Comparison of ENCODE assay signal across 2 cellular contexts in the genomic region with DNA sequence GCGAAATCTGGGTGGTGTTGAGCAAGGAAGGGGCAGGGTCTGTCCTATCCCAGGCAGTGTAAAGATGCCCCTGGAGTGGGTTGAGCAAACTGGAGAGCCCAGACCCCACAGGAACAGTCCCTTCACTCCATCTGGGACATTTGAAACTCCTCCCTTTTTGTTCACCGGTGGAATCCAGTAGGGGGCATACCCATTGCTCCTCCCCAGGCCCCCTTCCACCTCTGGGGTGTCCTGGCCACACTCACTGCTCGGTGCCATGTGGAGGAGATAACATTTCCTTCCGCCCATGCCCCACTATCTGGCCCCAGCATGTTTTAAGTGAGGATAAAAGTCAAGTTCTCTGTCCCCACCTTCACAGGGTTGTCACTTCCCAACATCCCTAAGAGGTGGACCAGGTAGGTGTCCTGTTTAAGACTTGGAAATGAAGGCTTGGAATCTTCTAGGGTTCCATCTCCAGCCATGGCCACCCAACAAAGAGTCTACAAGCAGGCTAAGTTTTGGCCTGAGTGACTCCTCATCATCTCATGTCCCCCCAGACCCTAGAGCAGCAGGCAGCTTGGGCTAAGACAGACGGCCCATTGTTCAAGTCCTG.
TF ChIP-seq lines count a peak whose summit lies in the region.

No MANE protein-coding gene starts in this region.

TF ChIP-seq in A549, 52 proteins besides CTCF, POLR2A, EP300 and RAD21 (continued from another document):
- TF ChIP-seq, protein P1, sequence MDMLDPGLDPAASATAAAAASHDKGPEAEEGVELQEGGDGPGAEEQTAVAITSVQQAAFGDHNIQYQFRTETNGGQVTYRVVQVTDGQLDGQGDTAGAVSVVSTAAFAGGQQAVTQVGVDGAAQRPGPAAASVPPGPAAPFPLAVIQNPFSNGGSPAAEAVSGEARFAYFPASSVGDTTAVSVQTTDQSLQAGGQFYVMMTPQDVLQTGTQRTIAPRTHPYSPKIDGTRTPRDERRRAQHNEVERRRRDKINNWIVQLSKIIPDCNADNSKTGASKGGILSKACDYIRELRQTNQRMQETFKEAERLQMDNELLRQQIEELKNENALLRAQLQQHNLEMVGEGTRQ (IDR thresholded peaks at IDR 0.05): no peak
- TF ChIP-seq POLR2AphosphoS2 (conservative IDR thresholded peaks at IDR 0.05; ENCODE audit: low read length): no peak
- TF ChIP-seq ESRRA (IDR thresholded peaks at IDR 0.05; ENCODE audit: borderline replicate concordance, low read length): no peak
TF ChIP-seq in A549: peak in this region for 1.

TF ChIP-seq in WTC11, 78 proteins besides CTCF, POLR2A, EP300 and RAD21 (continued from another document):
- TF ChIP-seq ATF1 (CRISPR knock-in tag; IDR thresholded peaks at IDR 0.05): no peak
- TF ChIP-seq, protein P2, sequence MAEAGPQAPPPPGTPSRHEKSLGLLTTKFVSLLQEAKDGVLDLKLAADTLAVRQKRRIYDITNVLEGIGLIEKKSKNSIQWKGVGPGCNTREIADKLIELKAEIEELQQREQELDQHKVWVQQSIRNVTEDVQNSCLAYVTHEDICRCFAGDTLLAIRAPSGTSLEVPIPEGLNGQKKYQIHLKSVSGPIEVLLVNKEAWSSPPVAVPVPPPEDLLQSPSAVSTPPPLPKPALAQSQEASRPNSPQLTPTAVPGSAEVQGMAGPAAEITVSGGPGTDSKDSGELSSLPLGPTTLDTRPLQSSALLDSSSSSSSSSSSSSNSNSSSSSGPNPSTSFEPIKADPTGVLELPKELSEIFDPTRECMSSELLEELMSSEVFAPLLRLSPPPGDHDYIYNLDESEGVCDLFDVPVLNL (CRISPR knock-in tag; IDR thresholded peaks at IDR 0.05; ENCODE audit: borderline replicate concordance, low read depth): no peak
- TF ChIP-seq, protein P3, sequence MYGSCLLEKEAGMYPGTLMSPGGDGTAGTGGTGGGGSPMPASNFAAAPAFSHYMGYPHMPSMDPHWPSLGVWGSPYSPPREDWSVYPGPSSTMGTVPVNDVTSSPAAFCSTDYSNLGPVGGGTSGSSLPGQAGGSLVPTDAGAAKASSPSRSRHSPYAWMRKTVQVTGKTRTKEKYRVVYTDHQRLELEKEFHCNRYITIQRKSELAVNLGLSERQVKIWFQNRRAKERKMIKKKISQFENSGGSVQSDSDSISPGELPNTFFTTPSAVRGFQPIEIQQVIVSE (CRISPR knock-in tag; IDR thresholded peaks at IDR 0.05; ENCODE audit: borderline replicate concordance): no peak
